In genomic region chr11:62033191-62034044, GRCh38 we compare ENCODE assay signal across 13 cellular contexts.
DNase-seq lines count a peak whose midpoint lies in the region; ATAC-seq and TF ChIP-seq lines count a peak whose summit lies in the region.
"Had no signal": no experiment of that assay in that cellular context is flagged by ENCODE, and none has a peak within 500 bp of the region (broad histone marks: within the 10 kb centered on the region; RNA-seq: fewer than 3 reads in every experiment).

No MANE protein-coding gene starts in this region.

- WGBS in esophagus squamous epithelium, 2 donors = 55 to 59% methylated on average over 12 of the region's 12 CpGs
- 68% methylated on average over 12 of the region's 12 CpGs for WGBS in mesenchymal stem cell

- H3K36me3 Mint-ChIP-seq in activated naive CD8-positive, alpha-beta T cell treated with anti-CD3 and anti-CD28 coated beads, Interleukin-2, amount 50 U/mL, for 24 hours (ENCODE audit: low read depth) = peaks cover 3% of the 10 kb centered on the region

- H3K27ac ChIP-seq in RWPE2 (ENCODE audit: poor library complexity, severe bottlenecking) = no peak overlapping the region
- peak overlapping the region in 3 of 4 donors; percentile 57 to 79 (median 66) for H3K27ac ChIP-seq in esophagus squamous epithelium
- H3K27ac ChIP-seq in mesenchymal stem cell (ENCODE audit: low read length, poor library complexity, severe bottlenecking) = no peak overlapping the region

- H3K9me3 Mint-ChIP-seq in activated naive CD8-positive, alpha-beta T cell treated with anti-CD3 and anti-CD28 coated beads, Interleukin-2, amount 50 U/mL, for 24 hours = peaks cover 5% of the 10 kb centered on the region

- intact Hi-C loops in esophagus squamous epithelium (cut with DNase I) = no loop called here

- no peak overlapping the region for H3K23ac ChIP-seq in mesenchymal stem cell (ENCODE audit: low read length in 2 of 2)

- H3K4me1 ChIP-seq in RWPE2 (ENCODE audit: insufficient read depth, poor library complexity, severe bottlenecking) (no peaks in the 10 kb centered on the region), esophagus squamous epithelium (peaks cover 0 to 33% (median 0%) of the 10 kb centered on the region in 3 donors), mesenchymal stem cell (ENCODE audit: control insufficient read depth, insufficient read depth, low read depth, low read length) (no peaks in the 10 kb centered on the region)

- no peak overlapping the region for H2BK15ac ChIP-seq in mesenchymal stem cell (ENCODE audit: low read depth, poor library complexity, severe bottlenecking)

- no peak overlapping the region for H3K4me3 Mint-ChIP-seq in activated naive CD8-positive, alpha-beta T cell treated with anti-CD3 and anti-CD28 coated beads, Interleukin-2, amount 50 U/mL, for 24 hours
- H3K4me3 Mint-ChIP-seq: T-helper 2 cell treated with Interferon-gamma antibody and Interleukin-4, amounts not matched to agents 5 μg/mL and 100 μg/mL, for 36 hours had no signal

- H2BK5ac ChIP-seq in mesenchymal stem cell (ENCODE audit: low read depth, low read length, poor library complexity, severe bottlenecking) = no peak overlapping the region

- H3K9me3 ChIP-seq in RWPE2 (ENCODE audit: severe bottlenecking) (no peaks in the 10 kb centered on the region), esophagus squamous epithelium (no peaks in the 10 kb centered on the region), mesenchymal stem cell (ENCODE audit: control insufficient read depth, low read length) (peaks cover 19% of the 10 kb centered on the region)

- no peak overlapping the region for H2BK12ac ChIP-seq in mesenchymal stem cell (ENCODE audit: low read length in 2 of 2)

- H3K4me2 ChIP-seq in mesenchymal stem cell (ENCODE audit: low read length, poor library complexity, severe bottlenecking) = no peak overlapping the region

- H3K79me1 ChIP-seq in mesenchymal stem cell (replicated peaks; ENCODE audit: low read length, poor library complexity, severe bottlenecking) = no peaks in the 10 kb centered on the region

- H3K18ac ChIP-seq in mesenchymal stem cell (ENCODE audit: low read depth in 1 of 2, low read length in 2 of 2) = no peak overlapping the region

- no peak overlapping the region for H2BK120ac ChIP-seq in mesenchymal stem cell (ENCODE audit: low read depth, low read length)

- DNase-seq in 8988T (peak; percentile 34), HFF-Myc (ENCODE audit: extremely low read depth, low read depth) (peak; percentile 20), RWPE2 (ENCODE audit: low spot score) (no peak), esophagus squamous epithelium (lab: John Stamatoyannopoulos, UW) (no peak), mesenchymal stem cell (no peak)
- DNase-seq in activated naive CD8-positive, alpha-beta T cell treated with anti-CD3 and anti-CD28 coated beads, Interleukin-2, amount 50 U/mL, for 24 hours = no peak
- DNase-seq: cortex of kidney; left cardiac atrium; NCI-H1436; stimulated activated CD4-positive, alpha-beta T cell treated with anti-CD3 and anti-CD28 coated beads, Interleukin-15, amount 100 ng/mL, for 24 hours had no signal

- no peak overlapping the region for H3K9ac ChIP-seq in mesenchymal stem cell (ENCODE audit: low read length)

- peaks cover 2% of the 10 kb centered on the region for H3K27me3 Mint-ChIP-seq in activated naive CD8-positive, alpha-beta T cell treated with anti-CD3 and anti-CD28 coated beads, Interleukin-2, amount 50 U/mL, for 24 hours

- H2AK5ac ChIP-seq in mesenchymal stem cell (ENCODE audit: low read length, severe bottlenecking) = no peak overlapping the region

- H3K27me3 ChIP-seq in RWPE2 (ENCODE audit: insufficient read depth, poor library complexity, severe bottlenecking) (no peaks in the 10 kb centered on the region), esophagus squamous epithelium (no peaks in the 10 kb centered on the region), mesenchymal stem cell (ENCODE audit: control insufficient read depth in 1 of 2, insufficient read depth in 1 of 2, low read length in 2 of 2) (no peaks in the 10 kb centered on the region)

- H3K36me3 ChIP-seq in RWPE2 (ENCODE audit: low read depth) (no peaks in the 10 kb centered on the region), esophagus squamous epithelium (no peaks in the 10 kb centered on the region), mesenchymal stem cell (ENCODE audit: control insufficient read depth in 1 of 2, insufficient read depth in 2 of 2, low read depth in 1 of 2, low read length in 2 of 2) (no peaks in the 10 kb centered on the region)

- no peak overlapping the region for H3K14ac ChIP-seq in mesenchymal stem cell (ENCODE audit: low read length in 2 of 2)

- H3K4me3 ChIP-seq in HFF-Myc (replicated peaks; ENCODE audit: low read depth, low read length) (no peak overlapping the region), RWPE2 (ENCODE audit: severe bottlenecking) (no peak overlapping the region), esophagus squamous epithelium (no peak overlapping the region), mesenchymal stem cell (ENCODE audit: insufficient read depth in 1 of 2, low read depth in 1 of 2, low read length in 2 of 2) (peak overlapping the region in 1 of 2 experiments; percentile 18)

- no peak for TF ChIP-seq POLR2A in esophagus squamous epithelium (IDR thresholded peaks at IDR 0.05)

- H4K8ac ChIP-seq in mesenchymal stem cell (ENCODE audit: low read length) = no peak overlapping the region

- H4K91ac ChIP-seq in mesenchymal stem cell (ENCODE audit: low read length) = no peak overlapping the region

- H3K4me1 Mint-ChIP-seq in activated naive CD8-positive, alpha-beta T cell treated with anti-CD3 and anti-CD28 coated beads, Interleukin-2, amount 50 U/mL, for 24 hours = peaks cover 7% of the 10 kb centered on the region

- ATAC-seq in RWPE2 (ENCODE audit: low read depth) (peak; percentile 66), GM19467 (IDR thresholded peaks at IDR 0.05; ENCODE audit: unreplicated experiment) (no peak), HG02623 (IDR thresholded peaks at IDR 0.05; ENCODE audit: unreplicated experiment) (no peak)
- ATAC-seq in activated naive CD8-positive, alpha-beta T cell treated with anti-CD3 and anti-CD28 coated beads, Interleukin-2, amount 50 U/mL, for 24 hours = no peak
- ATAC-seq: left cardiac atrium had no signal

- no peak overlapping the region for H3K27ac Mint-ChIP-seq in activated naive CD8-positive, alpha-beta T cell treated with anti-CD3 and anti-CD28 coated beads, Interleukin-2, amount 50 U/mL, for 24 hours
- H3K27ac Mint-ChIP-seq: T-helper 2 cell treated with Interferon-gamma antibody and Interleukin-4, amounts not matched to agents 5 μg/mL and 100 μg/mL, for 36 hours had no signal

- no peak overlapping the region for H2AFZ ChIP-seq in mesenchymal stem cell (ENCODE audit: low read depth, low read length)

- H3K4ac ChIP-seq in mesenchymal stem cell (ENCODE audit: low read depth in 1 of 2, low read length in 2 of 2) = no peak overlapping the region

- no peak for TF ChIP-seq CTCF in HFF-Myc (IDR thresholded peaks at IDR 0.05; ENCODE audit: low read depth, low read length, missing control alignments)
- TF ChIP-seq CTCF in RWPE2 (IDR thresholded peaks at IDR 0.05; ENCODE audit: poor library complexity, severe bottlenecking) = no peak
- no peak for TF ChIP-seq CTCF in esophagus squamous epithelium (IDR thresholded peaks at IDR 0.05)

Comparison
In these comparisons a context has a peak if more than half of its experiments do, and no peak if none do; other contexts are left out.
1. DNase-seq: peak in 8988T (single experiment) and HFF-Myc (single experiment); none in RWPE2 (single experiment), esophagus squamous epithelium (single experiment), mesenchymal stem cell (single experiment) and activated naive CD8-positive, alpha-beta T cell treated with anti-CD3 and anti-CD28 coated beads, Interleukin-2, amount 50 U/mL, for 24 hours (single experiment).
2. H3K27ac ChIP-seq: peak in esophagus squamous epithelium (3 of 4); none in RWPE2 (single experiment) and mesenchymal stem cell (single experiment).